26 cellular contexts compared by ENCODE assay signal in the genomic region with DNA sequence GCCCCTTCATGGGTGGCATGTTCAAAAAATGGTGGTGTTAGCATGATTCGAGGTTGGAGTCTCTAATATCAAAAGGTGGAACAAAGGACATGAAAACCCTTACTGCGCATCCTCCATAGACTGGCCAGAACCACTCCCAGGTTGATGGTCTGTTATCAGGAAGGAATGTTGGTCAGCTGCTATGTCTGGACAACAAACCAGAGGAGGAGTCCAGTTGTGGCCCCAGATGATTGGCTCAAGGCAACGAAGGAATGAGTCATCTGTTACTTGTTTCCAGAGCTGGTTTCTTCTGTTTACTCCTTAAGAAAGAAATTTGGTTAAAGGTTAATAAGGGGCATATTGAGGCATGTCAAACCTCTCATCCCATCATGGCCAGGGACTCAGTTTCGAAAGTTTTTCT. TPM values are rescaled to one million over a fixed set of nuclear protein-coding genes. Genes with fewer than 3 reads are reported as not detected.
A peak's percentile ranks its signal among the peaks of the same experiment; 100 is the strongest.
DNase-seq lines count a peak whose midpoint lies in the region; ATAC-seq and TF ChIP-seq lines count a peak whose summit lies in the region.
"Had no signal": no experiment of that assay in that cellular context is flagged by ENCODE, and none has a peak within 500 bp of the region (broad histone marks: within the 10 kb centered on the region; RNA-seq: fewer than 3 reads in every experiment).

No MANE protein-coding gene starts in this region.

- no peaks in the 10 kb centered on the region for H3K36me3 Mint-ChIP-seq in activated naive CD8-positive, alpha-beta T cell treated with anti-CD3 and anti-CD28 coated beads, Interleukin-2, amount 50 U/mL, for 24 hours (ENCODE audit: low read depth)
- H3K36me3 Mint-ChIP-seq in activated T-helper 1 cell treated with anti-CD3 and anti-CD28 coated beads, Interleukin-12 subunit alpha, Interleukin-12 subunit beta, Interleukin-2, Interleukin-4 antibody, amounts not matched to agents 30 ng/mL and 10 ng/mL and 1 ng/mL, durations not matched to agents 14 hours and 24 hours and 36 hours (ENCODE audit: low read depth) = no peaks in the 10 kb centered on the region
- H3K36me3 Mint-ChIP-seq: activated naive CD4-positive, alpha-beta T cell treated with anti-CD3 and anti-CD28 coated beads, Interleukin-2, amount 10 ng/mL, durations not matched to agents 7 days and 5 days; naive B cell had no signal

- no peak overlapping the region for H3K27ac Mint-ChIP-seq in activated naive CD8-positive, alpha-beta T cell treated with anti-CD3 and anti-CD28 coated beads, Interleukin-2, amount 50 U/mL, for 24 hours
- no peak overlapping the region for H3K27ac Mint-ChIP-seq in activated T-helper 1 cell treated with anti-CD3 and anti-CD28 coated beads, Interleukin-12 subunit alpha, Interleukin-12 subunit beta, Interleukin-2, Interleukin-4 antibody, amounts not matched to agents 30 ng/mL and 10 ng/mL and 1 ng/mL, durations not matched to agents 14 hours and 24 hours and 36 hours
- H3K27ac Mint-ChIP-seq: activated CD4-positive, alpha-beta T cell treated with anti-CD3 and anti-CD28 coated beads for 36 hours; activated naive CD4-positive, alpha-beta T cell treated with anti-CD3 and anti-CD28 coated beads, Interleukin-2, amount 10 ng/mL, durations not matched to agents 7 days and 5 days; activated T-cell treated with anti-CD3 and anti-CD28 coated beads, Interleukin-2, amount 50 U/mL, for 72 hours; naive B cell had no signal

- H3K27me3 Mint-ChIP-seq in activated naive CD8-positive, alpha-beta T cell treated with anti-CD3 and anti-CD28 coated beads, Interleukin-2, amount 50 U/mL, for 24 hours = no peaks in the 10 kb centered on the region
- no peaks in the 10 kb centered on the region for H3K27me3 Mint-ChIP-seq in activated T-helper 1 cell treated with anti-CD3 and anti-CD28 coated beads, Interleukin-12 subunit alpha, Interleukin-12 subunit beta, Interleukin-2, Interleukin-4 antibody, amounts not matched to agents 30 ng/mL and 10 ng/mL and 1 ng/mL, durations not matched to agents 14 hours and 24 hours and 36 hours (ENCODE audit: insufficient read depth)
- H3K27me3 Mint-ChIP-seq: activated naive CD4-positive, alpha-beta T cell treated with anti-CD3 and anti-CD28 coated beads, Interleukin-2, amount 10 ng/mL, durations not matched to agents 7 days and 5 days; naive B cell had no signal

- H3K4me3 ChIP-seq in epithelial cell of proximal tubule (ENCODE audit: low read depth, low read length) = no peak overlapping the region
- H3K4me3 ChIP-seq: smooth muscle cell had no signal

- H3K9me3 Mint-ChIP-seq in activated naive CD8-positive, alpha-beta T cell treated with anti-CD3 and anti-CD28 coated beads, Interleukin-2, amount 50 U/mL, for 24 hours = no peaks in the 10 kb centered on the region
- H3K9me3 Mint-ChIP-seq in activated T-helper 1 cell treated with anti-CD3 and anti-CD28 coated beads, Interleukin-12 subunit alpha, Interleukin-12 subunit beta, Interleukin-2, Interleukin-4 antibody, amounts not matched to agents 30 ng/mL and 10 ng/mL and 1 ng/mL, durations not matched to agents 14 hours and 24 hours and 36 hours = no peaks in the 10 kb centered on the region
- H3K9me3 Mint-ChIP-seq: activated naive CD4-positive, alpha-beta T cell treated with anti-CD3 and anti-CD28 coated beads, Interleukin-2, amount 10 ng/mL, durations not matched to agents 7 days and 5 days; activated T-cell treated with anti-CD3 and anti-CD28 coated beads, Interleukin-2, amount 50 U/mL, for 72 hours; naive B cell had no signal

- H3K4me1 Mint-ChIP-seq in activated naive CD8-positive, alpha-beta T cell treated with anti-CD3 and anti-CD28 coated beads, Interleukin-2, amount 50 U/mL, for 24 hours = no peaks in the 10 kb centered on the region
- H3K4me1 Mint-ChIP-seq in activated T-helper 1 cell treated with anti-CD3 and anti-CD28 coated beads, Interleukin-12 subunit alpha, Interleukin-12 subunit beta, Interleukin-2, Interleukin-4 antibody, amounts not matched to agents 30 ng/mL and 10 ng/mL and 1 ng/mL, durations not matched to agents 14 hours and 24 hours and 36 hours (ENCODE audit: low read depth) = no peaks in the 10 kb centered on the region
- H3K4me1 Mint-ChIP-seq: activated CD4-positive, alpha-beta T cell treated with anti-CD3 and anti-CD28 coated beads for 36 hours; activated naive CD4-positive, alpha-beta T cell treated with anti-CD3 and anti-CD28 coated beads, Interleukin-2, amount 10 ng/mL, durations not matched to agents 7 days and 5 days; naive B cell had no signal

- no peak for ATAC-seq in activated naive CD8-positive, alpha-beta T cell treated with anti-CD3 and anti-CD28 coated beads, Interleukin-2, amount 50 U/mL, for 24 hours
- ATAC-seq: activated CD4-positive, alpha-beta T cell treated with anti-CD3 and anti-CD28 coated beads for 36 hours; activated T-cell treated with anti-CD3 and anti-CD28 coated beads, Interleukin-2, amount 50 U/mL, for 72 hours; HCT116 had no signal

- no peak overlapping the region for H3K4me3 Mint-ChIP-seq in activated naive CD8-positive, alpha-beta T cell treated with anti-CD3 and anti-CD28 coated beads, Interleukin-2, amount 50 U/mL, for 24 hours
- H3K4me3 Mint-ChIP-seq in activated T-helper 1 cell treated with anti-CD3 and anti-CD28 coated beads, Interleukin-12 subunit alpha, Interleukin-12 subunit beta, Interleukin-2, Interleukin-4 antibody, amounts not matched to agents 30 ng/mL and 10 ng/mL and 1 ng/mL, durations not matched to agents 14 hours and 24 hours and 36 hours = no peak overlapping the region
- H3K4me3 Mint-ChIP-seq: activated CD4-positive, alpha-beta T cell treated with anti-CD3 and anti-CD28 coated beads for 36 hours; activated naive CD4-positive, alpha-beta T cell treated with anti-CD3 and anti-CD28 coated beads, Interleukin-2, amount 10 ng/mL, durations not matched to agents 7 days and 5 days; activated T-cell treated with anti-CD3 and anti-CD28 coated beads, Interleukin-2, amount 50 U/mL, for 72 hours had no signal

- peak; percentile 35 for DNase-seq in HCEC 1CT
- peak; percentile 2 for DNase-seq in RKO (ENCODE audit: low spot score)
- DNase-seq in epithelial cell of proximal tubule (ENCODE audit: low read depth) = peak; percentile 7
- peak; percentile 43 for DNase-seq in renal cortical epithelial cell (ENCODE audit: low read depth)
- DNase-seq in kidney glomerular epithelial cell (lab: John Stamatoyannopoulos, UW) = no peak
- DNase-seq in activated naive CD8-positive, alpha-beta T cell treated with anti-CD3 and anti-CD28 coated beads, Interleukin-2, amount 50 U/mL, for 24 hours = no peak
- DNase-seq in activated T-helper 1 cell treated with anti-CD3 and anti-CD28 coated beads, Interleukin-12 subunit alpha, Interleukin-12 subunit beta, Interleukin-2, Interleukin-4 antibody, amounts not matched to agents 30 ng/mL and 10 ng/mL and 1 ng/mL, durations not matched to agents 14 hours and 24 hours and 36 hours (ENCODE audit: low spot score) = no peak
- DNase-seq: activated CD4-positive, alpha-beta T cell treated with anti-CD3 and anti-CD28 coated beads for 36 hours; activated naive CD4-positive, alpha-beta T cell treated with anti-CD3 and anti-CD28 coated beads, Interleukin-2, amount 10 ng/mL, durations not matched to agents 7 days and 5 days; activated T-cell treated with anti-CD3 and anti-CD28 coated beads, Interleukin-2, amount 50 U/mL, for 72 hours; AML-193; anterior cingulate cortex; KG1; naive B cell; NCI-H1048; NCI-H1930; NCI-H345; NCI-H82; nucleus accumbens; stimulated activated CD4-positive, alpha-beta T cell treated with anti-CD3 and anti-CD28 coated beads, Interleukin-4, amount 100 ng/mL, for 24 hours; stimulated activated naive CD4-positive, alpha-beta T cell treated with Interleukin-2 at 50 U/mL for 16 hours; T-helper 1 cell had no signal

- TF ChIP-seq CTCF in epithelial cell of proximal tubule (conservative IDR thresholded peaks at IDR 0.05; ENCODE audit: low read depth, low read length) = no peak

- intact Hi-C loops in activated T-helper 1 cell treated with anti-CD3 and anti-CD28 coated beads, Interleukin-12 subunit alpha, Interleukin-12 subunit beta, Interleukin-2, Interleukin-4 antibody, amounts not matched to agents 30 ng/mL and 10 ng/mL and 1 ng/mL, durations not matched to agents 14 hours and 24 hours and 36 hours (cut with micrococcal nuclease) = no loop called here

RNA-seq across cellular contexts. Expression of gene GRIA4, which starts 56.9 kb away (rescaled TPM):
- total RNA-seq in epithelial cell of proximal tubule (0.69 TPM in 1 of 2 replicates, not detected in the other), renal cortical epithelial cell (0.05 and 3.1 TPM in 2 replicates)
- total RNA-seq in activated T-helper 1 cell treated with anti-CD3 and anti-CD28 coated beads, Interleukin-12 subunit alpha, Interleukin-12 subunit beta, Interleukin-2, Interleukin-4 antibody, amounts not matched to agents 30 ng/mL and 10 ng/mL and 1 ng/mL, durations not matched to agents 14 hours and 24 hours and 36 hours = not detected in 2 replicates
- total RNA-seq: activated CD4-positive, alpha-beta T cell treated with anti-CD3 and anti-CD28 coated beads for 36 hours; activated CD8-positive, alpha-beta memory T cell treated with anti-CD3 and anti-CD28 coated beads for 36 hours; activated T-cell treated with anti-CD3 and anti-CD28 coated beads, Interleukin-2, amount 50 U/mL, for 72 hours; glomerular endothelial cell had no signal

Comparison
In these comparisons a context has a peak if more than half of its experiments do, and no peak if none do; other contexts are left out.
1. DNase-seq: peak in HCEC 1CT (single experiment), RKO (single experiment), epithelial cell of proximal tubule (single experiment) and renal cortical epithelial cell (single experiment); none in kidney glomerular epithelial cell (single experiment), activated naive CD8-positive, alpha-beta T cell treated with anti-CD3 and anti-CD28 coated beads, Interleukin-2, amount 50 U/mL, for 24 hours (single experiment) and activated T-helper 1 cell treated with anti-CD3 and anti-CD28 coated beads, Interleukin-12 subunit alpha, Interleukin-12 subunit beta, Interleukin-2, Interleukin-4 antibody, amounts not matched to agents 30 ng/mL and 10 ng/mL and 1 ng/mL, durations not matched to agents 14 hours and 24 hours and 36 hours (single experiment).